ENCODE assay signal across 25 cellular contexts in genomic region chr4:127357765-127358164, GRCh38.
"Had no signal": no experiment of that assay in that cellular context is flagged by ENCODE, and none has a peak within 500 bp of the region (broad histone marks: within the 10 kb centered on the region; RNA-seq: fewer than 3 reads in every experiment).

No MANE protein-coding gene starts in this region.

- H3K4me1 ChIP-seq: colonic mucosa, esophagus squamous epithelium, gastrocnemius medialis, heart right ventricle, left lung, lower lobe of right lung had no signal

- H3K27me3 ChIP-seq: colonic mucosa, esophagus squamous epithelium, gastrocnemius medialis, heart right ventricle, left lung had no signal

- H3K4me3 ChIP-seq: colonic mucosa, esophagus squamous epithelium, gastrocnemius medialis, heart right ventricle, left lung, lower lobe of right lung, mucosa of descending colon had no signal

- H3K36me3 ChIP-seq: colonic mucosa, esophagus squamous epithelium, gastrocnemius medialis, heart right ventricle, left lung, lower lobe of right lung had no signal

- DNase-seq: colonic mucosa; cortex of kidney; effector CD8-positive, alpha-beta T cell; effector memory CD8-positive, alpha-beta T cell; endodermal cell; erythroblast; esophagus squamous epithelium; foreskin fibroblast; foreskin melanocyte; gastrocnemius medialis; glutamatergic neuron; head of caudate nucleus; heart right ventricle; hippocampal formation; left cardiac atrium; left lung; left ventricle myocardium superior; lower lobe of right lung; mesenchymal stem cell; mucosa of descending colon; naive B cell had no signal

- H3K9me3 ChIP-seq: colonic mucosa, esophagus squamous epithelium, gastrocnemius medialis, lower lobe of right lung, mucosa of descending colon had no signal

- FAIRE-seq: islet of Langerhans, keratinocyte had no signal

- H3K27ac ChIP-seq: colonic mucosa, epithelial cell of prostate, esophagus squamous epithelium, gastrocnemius medialis, heart right ventricle, left lung, lower lobe of right lung had no signal

- ATAC-seq: effector memory CD8-positive, alpha-beta T cell; esophagus mucosa; gastrocnemius medialis; heart right ventricle; left cardiac atrium; left lung; left ventricle myocardium superior; lower lobe of right lung; mucosa of descending colon had no signal
